ENCODE assay signal across 15 cellular contexts in the genomic region with DNA sequence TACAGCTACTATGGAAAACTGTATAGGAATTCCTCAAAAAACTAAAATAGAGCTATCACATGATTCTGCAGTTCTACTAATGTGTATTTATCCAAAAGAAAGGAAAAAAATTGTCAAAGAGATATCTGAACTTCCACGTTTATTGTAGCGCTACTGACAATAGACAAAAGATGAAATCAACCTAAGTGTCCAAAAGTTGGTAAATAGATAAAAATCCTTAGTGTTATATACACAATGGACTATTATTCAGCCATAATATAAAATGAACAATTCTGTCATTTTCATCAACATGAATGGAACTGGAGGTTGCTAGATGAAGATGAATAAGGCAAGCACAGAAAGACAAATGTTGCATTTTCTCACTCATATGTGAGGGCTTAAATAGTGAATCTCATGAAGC.
DNase-seq lines count a peak whose midpoint lies in the region; FAIRE-seq and TF ChIP-seq lines count a peak whose summit lies in the region.
"Had no signal": no experiment of that assay in that cellular context is flagged by ENCODE, and none has a peak within 500 bp of the region (broad histone marks: within the 10 kb centered on the region; RNA-seq: fewer than 3 reads in every experiment).

No MANE protein-coding gene starts in this region.

- no peak overlapping the region for H3K4me3 Mint-ChIP-seq in activated naive CD4-positive, alpha-beta T cell treated with anti-CD3 and anti-CD28 coated beads for 36 hours
- H3K4me3 Mint-ChIP-seq: B cell; CD4-positive, alpha-beta T cell had no signal

- DNase-seq in SK-MEL-5 (ENCODE audit: low read depth, low spot score) (peak; percentile 3), frontal cortex (ENCODE audit: low spot score in 2 of 2) (no peak), midbrain (lab: John Stamatoyannopoulos, UW) (peak; percentile 63), erythroblast (lab: John Stamatoyannopoulos, UW) (no peak), NCI-H526 (lab: John Stamatoyannopoulos, UW) (no peak)
- DNase-seq in activated naive CD4-positive, alpha-beta T cell treated with anti-CD3 and anti-CD28 coated beads for 36 hours = no peak
- DNase-seq: ACHN; C1 segment of cervical spinal cord; Calu3; CD4-positive, alpha-beta T cell; DMS 273 treated with DMSO at 0.1 percent for 48 hours; GOT3 had no signal

- intact Hi-C loops in activated naive CD4-positive, alpha-beta T cell treated with anti-CD3 and anti-CD28 coated beads for 36 hours (cut with micrococcal nuclease) = loop anchor here (10.0 kb wide), 1 partner anchor 400 kb away; no protein-coding TSS in a partner anchor

- H3K27ac ChIP-seq in temporal lobe (ENCODE audit: low read depth, low read length) = peak overlapping the region; percentile 73

- no peak for TF ChIP-seq POLR2A in erythroblast (IDR thresholded peaks at IDR 0.05; ENCODE audit: low read length)

- H3K27ac Mint-ChIP-seq in activated naive CD4-positive, alpha-beta T cell treated with anti-CD3 and anti-CD28 coated beads for 36 hours = no peak overlapping the region
- H3K27ac Mint-ChIP-seq: B cell; CD4-positive, alpha-beta T cell had no signal

- H3K4me1 Mint-ChIP-seq in activated naive CD4-positive, alpha-beta T cell treated with anti-CD3 and anti-CD28 coated beads for 36 hours (ENCODE audit: low read depth) = no peaks in the 10 kb centered on the region

- no peaks in the 10 kb centered on the region for H3K36me3 Mint-ChIP-seq in activated naive CD4-positive, alpha-beta T cell treated with anti-CD3 and anti-CD28 coated beads for 36 hours (ENCODE audit: low read depth)

- no peaks in the 10 kb centered on the region for H3K27me3 Mint-ChIP-seq in activated naive CD4-positive, alpha-beta T cell treated with anti-CD3 and anti-CD28 coated beads for 36 hours (ENCODE audit: low read depth)
- H3K27me3 Mint-ChIP-seq: B cell; CD4-positive, alpha-beta T cell had no signal

- H3K9me3 Mint-ChIP-seq in activated naive CD4-positive, alpha-beta T cell treated with anti-CD3 and anti-CD28 coated beads for 36 hours = no peaks in the 10 kb centered on the region
- H3K9me3 Mint-ChIP-seq: CD4-positive, alpha-beta T cell had no signal

- in situ Hi-C loops in SK-MEL-5 (cut with HindIII; ENCODE audit: low pct_unique_long_range_greater_than_20kb, low sequenced_read_pairs) = no loop called here

- CTCF ChIA-PET in activated naive CD4-positive, alpha-beta T cell treated with anti-CD3 and anti-CD28 coated beads for 36 hours (lab: Charles Lee) = no interaction called here

- peak; percentile 95 for FAIRE-seq in frontal cortex (lab: Jason Lieb, UNC)
- FAIRE-seq: GM12878 had no signal

Comparison
In these comparisons a context has a peak if more than half of its experiments do, and no peak if none do; other contexts are left out.
1. DNase-seq: peak in SK-MEL-5 (single experiment) and midbrain (single experiment); none in frontal cortex (0 of 2), activated naive CD4-positive, alpha-beta T cell treated with anti-CD3 and anti-CD28 coated beads for 36 hours (single experiment), erythroblast (0 of 2) and NCI-H526 (0 of 2).